23 cellular contexts compared by ENCODE assay signal in the genomic region with DNA sequence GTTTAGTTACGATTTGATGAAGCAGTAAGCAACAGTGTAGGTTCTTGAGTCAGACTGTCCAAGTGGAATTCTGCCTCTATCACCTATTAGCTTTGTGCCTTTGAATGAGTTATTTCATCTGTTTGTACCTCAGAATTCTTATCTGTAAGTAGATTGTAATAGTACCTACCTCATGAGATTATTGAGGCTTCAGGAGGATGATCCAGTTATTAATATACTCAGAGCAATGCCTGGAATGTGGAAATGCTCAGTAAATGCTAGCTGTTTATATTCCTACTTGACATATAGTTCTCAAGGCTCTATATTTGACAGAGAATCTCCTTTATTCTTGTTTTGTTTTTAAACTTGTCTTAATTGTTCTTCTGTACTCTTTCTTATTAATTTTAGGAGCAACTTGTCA.
DNase-seq lines count a peak whose midpoint lies in the region; ATAC-seq, FAIRE-seq and TF ChIP-seq lines count a peak whose summit lies in the region.
"Had no signal": no experiment of that assay in that cellular context is flagged by ENCODE, and none has a peak within 500 bp of the region (broad histone marks: within the 10 kb centered on the region; RNA-seq: fewer than 3 reads in every experiment).

No MANE protein-coding gene starts in this region.

- H3K4me2 ChIP-seq in SK-N-SH, result no peak overlapping the region
- H3K4me2 ChIP-seq in astrocyte (ENCODE audit: low read length), result no peak overlapping the region
- no peak overlapping the region for H3K4me2 ChIP-seq in mesenchymal stem cell (ENCODE audit: low read length, poor library complexity, severe bottlenecking)
- H3K4me2 ChIP-seq in HepG2 (ENCODE audit: low read depth, low read length), result no peak overlapping the region
- H3K4me2 ChIP-seq: BLaER1 treated with 17β-estradiol and CSF1 and Interleukin-3, amounts not matched to agents 10 nM and 100 nM; GM23338; KMS-11 had no signal

- no peak overlapping the region for H2BK5ac ChIP-seq in mesenchymal stem cell (ENCODE audit: low read depth, low read length, poor library complexity, severe bottlenecking)

- H3K27ac Mint-ChIP-seq in HFFc6, result peak overlapping the region; percentile 28; the same call in 1 of the 2 replicates
- no peak overlapping the region for H3K27ac Mint-ChIP-seq in astrocyte (ENCODE audit: unreplicated experiment)
- no peak overlapping the region for H3K27ac Mint-ChIP-seq in WTC11
- H3K27ac Mint-ChIP-seq: GM23338 had no signal

- WGBS in SK-N-SH (ENCODE audit: low lambda C conversion rate), result 100% methylated on average over 1 of the region's 1 CpG
- 100% methylated on average over 1 of the region's 1 CpG for WGBS in mesenchymal stem cell
- WGBS in HepG2 (ENCODE audit: low lambda C conversion rate), result 100% methylated on average over 1 of the region's 1 CpG

- no peak overlapping the region; a peak in 1 of 4 replicates for H3K27ac ChIP-seq in SK-N-SH (ENCODE audit: low read depth in 2 of 2, low read length in 1 of 2)
- no peak overlapping the region for H3K27ac ChIP-seq in astrocyte (ENCODE audit: low read depth, low read length)
- peak overlapping the region; percentile 4 for H3K27ac ChIP-seq in mesenchymal stem cell (ENCODE audit: low read length, poor library complexity, severe bottlenecking)
- H3K27ac ChIP-seq in HepG2 (ENCODE audit: extremely low read length, insufficient read depth, low read length), result no peak overlapping the region
- no peak overlapping the region for H3K27ac ChIP-seq in breast epithelium
- H3K27ac ChIP-seq: 22Rv1; BLaER1 treated with 17β-estradiol and CSF1 and Interleukin-3, amounts not matched to agents 10 nM and 100 nM; KMS-11 had no signal

- H3K14ac ChIP-seq in mesenchymal stem cell (ENCODE audit: low read length in 2 of 2), result no peak overlapping the region

- H3K9ac ChIP-seq in SK-N-SH (no peak overlapping the region), astrocyte (ENCODE audit: low read length) (no peak overlapping the region), mesenchymal stem cell (ENCODE audit: low read length) (no peak overlapping the region), HepG2 (ENCODE audit: insufficient read depth, low read depth, low read length) (no peak overlapping the region)
- H3K9ac ChIP-seq: BLaER1 treated with 17β-estradiol and CSF1 and Interleukin-3, amounts not matched to agents 10 nM and 100 nM; KMS-11 had no signal

- no peak overlapping the region for H4K91ac ChIP-seq in mesenchymal stem cell (ENCODE audit: low read length)

- no peaks in the 10 kb centered on the region for H3K9me3 ChIP-seq in SK-N-SH
- H3K9me3 ChIP-seq in astrocyte (ENCODE audit: insufficient read depth, low read depth, low read length), result no peaks in the 10 kb centered on the region
- H3K9me3 ChIP-seq in mesenchymal stem cell (ENCODE audit: control insufficient read depth, low read length), result no peaks in the 10 kb centered on the region
- no peaks in the 10 kb centered on the region for H3K9me3 ChIP-seq in HepG2 (ENCODE audit: low read length)
- no peaks in the 10 kb centered on the region for H3K9me3 ChIP-seq in breast epithelium
- H3K9me3 ChIP-seq: BLaER1 treated with 17β-estradiol and CSF1 and Interleukin-3, amounts not matched to agents 10 nM and 100 nM; Caco-2; HAP-1 had no signal

- TF ChIP-seq POLR2A in HepG2 (IDR thresholded peaks at IDR 0.05; ENCODE audit: insufficient read depth in 1 of 2, low read depth in 2 of 2, low read length in 2 of 2), result no peak
- TF ChIP-seq POLR2A in breast epithelium (IDR thresholded peaks at IDR 0.05), result no peak

- H2AK5ac ChIP-seq in mesenchymal stem cell (ENCODE audit: low read length, severe bottlenecking), result no peak overlapping the region

- no peaks in the 10 kb centered on the region for H3K79me1 ChIP-seq in mesenchymal stem cell (replicated peaks; ENCODE audit: low read length, poor library complexity, severe bottlenecking)

- H3K4me1 Mint-ChIP-seq in HFFc6 (ENCODE audit: low read depth) (peaks cover 25% of the 10 kb centered on the region), astrocyte (ENCODE audit: low read depth, unreplicated experiment) (peaks cover 4% of the 10 kb centered on the region), WTC11 (peaks cover under 1% of the 10 kb centered on the region)

- H4K20me1 ChIP-seq in SK-N-SH (ENCODE audit: insufficient read depth) (no peaks in the 10 kb centered on the region), astrocyte (ENCODE audit: insufficient read depth, low read length) (no peaks in the 10 kb centered on the region), HepG2 (ENCODE audit: insufficient read depth, low read length) (no peaks in the 10 kb centered on the region)
- H4K20me1 ChIP-seq: BLaER1 treated with 17β-estradiol and CSF1 and Interleukin-3, amounts not matched to agents 10 nM and 100 nM had no signal

- no peak overlapping the region for H3K23ac ChIP-seq in mesenchymal stem cell (ENCODE audit: low read length in 2 of 2)

- ATAC-seq in SK-N-SH treated with all-trans-retinoic acid at 6 μM for 48 hours (peak; percentile 72), HepG2 (no peak), WTC11 (no peak)
- ATAC-seq: GM23338 had no signal

- H2AFZ ChIP-seq in SK-N-SH (ENCODE audit: low read depth), result no peak overlapping the region
- no peak overlapping the region for H2AFZ ChIP-seq in astrocyte (ENCODE audit: low read depth, low read length)
- H2AFZ ChIP-seq in mesenchymal stem cell (ENCODE audit: low read depth, low read length), result no peak overlapping the region
- H2AFZ ChIP-seq in HepG2 (ENCODE audit: low read length), result no peak overlapping the region
- H2AFZ ChIP-seq: GM23338 had no signal

- no peaks in the 10 kb centered on the region for H3K27me3 ChIP-seq in SK-N-SH (ENCODE audit: insufficient read depth)
- H3K27me3 ChIP-seq in astrocyte (ENCODE audit: insufficient read depth, low read length), result no peaks in the 10 kb centered on the region
- H3K27me3 ChIP-seq in mesenchymal stem cell (ENCODE audit: control insufficient read depth in 1 of 2, insufficient read depth in 1 of 2, low read length in 2 of 2), result no peaks in the 10 kb centered on the region
- H3K27me3 ChIP-seq in HepG2 (ENCODE audit: control insufficient read depth in 1 of 2, insufficient read depth in 2 of 2, low read length in 2 of 2), result no peaks in the 10 kb centered on the region
- H3K27me3 ChIP-seq in breast epithelium, result no peaks in the 10 kb centered on the region
- H3K27me3 ChIP-seq: BLaER1 treated with 17β-estradiol and CSF1 and Interleukin-3, amounts not matched to agents 10 nM and 100 nM had no signal

- H3K4me3 ChIP-seq in SK-N-SH (ENCODE audit: low read depth in 2 of 2, low read length in 1 of 2) (no peak overlapping the region), astrocyte (ENCODE audit: insufficient read depth, low read depth, low read length) (no peak overlapping the region), mesenchymal stem cell (ENCODE audit: insufficient read depth in 1 of 2, low read depth in 1 of 2, low read length in 2 of 2) (no peak overlapping the region), HepG2 (replicated peaks in 1 of 3; ENCODE audit: insufficient read depth in 1 of 3, low read depth in 2 of 3, low read length in 3 of 3) (no peak overlapping the region), breast epithelium (no peak overlapping the region)
- H3K4me3 ChIP-seq: BLaER1 treated with 17β-estradiol and CSF1 and Interleukin-3, amounts not matched to agents 10 nM and 100 nM; GM23338; HAP-1 had no signal

- no peak for DNase-seq in SK-N-SH
- DNase-seq in HFFc6, result no peak
- DNase-seq in astrocyte (ENCODE audit: low read depth), result peak; percentile 20
- no peak for DNase-seq in mesenchymal stem cell
- DNase-seq in HepG2 (ENCODE audit: low spot score), result no peak
- no peak for DNase-seq in breast epithelium (ENCODE audit: low spot score in 2 of 2)
- no peak for DNase-seq in WTC11 (ENCODE audit: low spot score)
- DNase-seq: Caco-2; CD4-positive, alpha-beta memory T cell; DND-41; NCI-H1092 treated with DMSO at 0.1 percent for 48 hours; NCI-H1436 treated with DMSO at 0.1 percent for 48 hours; NCI-H2029; NCI-H2227 treated with DMSO at 0.1 percent for 48 hours; NCI-H510A; SIG-M5 had no signal

- H3K36me3 Mint-ChIP-seq in HFFc6 (ENCODE audit: low read depth) (peaks cover 7% of the 10 kb centered on the region), astrocyte (ENCODE audit: low read depth, unreplicated experiment) (peaks cover 4% of the 10 kb centered on the region), WTC11 (peaks cover 8% of the 10 kb centered on the region; the same call in 1 of the 2 replicates)

- TF ChIP-seq CTCF in SK-N-SH (IDR thresholded peaks at IDR 0.05), result no peak
- no peak for TF ChIP-seq CTCF in HFFc6 (IDR thresholded peaks at IDR 0.05)
- no peak for TF ChIP-seq CTCF in astrocyte (IDR thresholded peaks at IDR 0.05; ENCODE audit: insufficient read depth, low read depth, low read length)
- no peak for TF ChIP-seq CTCF in HepG2 (CRISPR knock-in tag; IDR thresholded peaks at IDR 0.05)
- no peak for TF ChIP-seq CTCF in breast epithelium (IDR thresholded peaks at IDR 0.05)
- TF ChIP-seq CTCF in WTC11 (IDR thresholded peaks at IDR 0.05), result no peak

- no peaks in the 10 kb centered on the region for H3K9me3 Mint-ChIP-seq in HFFc6
- no peaks in the 10 kb centered on the region for H3K9me3 Mint-ChIP-seq in astrocyte (ENCODE audit: unreplicated experiment)
- no peaks in the 10 kb centered on the region for H3K9me3 Mint-ChIP-seq in WTC11
- H3K9me3 Mint-ChIP-seq: CD4-positive, alpha-beta memory T cell; GM23338 had no signal

- H3K36me3 ChIP-seq in SK-N-SH (replicated peaks in 1 of 2; ENCODE audit: control insufficient read depth in 1 of 2, insufficient read depth in 2 of 2, low read length in 1 of 2) (peaks cover 0 to 4% of the 10 kb centered on the region in 2 experiments), astrocyte (ENCODE audit: insufficient read depth, low read length) (no peaks in the 10 kb centered on the region), mesenchymal stem cell (ENCODE audit: control insufficient read depth in 1 of 2, insufficient read depth in 2 of 2, low read depth in 1 of 2, low read length in 2 of 2) (peaks cover 0 to 3% of the 10 kb centered on the region in 2 experiments), HepG2 (replicated peaks in 1 of 2; ENCODE audit: control insufficient read depth in 1 of 2, insufficient read depth in 2 of 2, low read length in 2 of 2) (no peaks in the 10 kb centered on the region), breast epithelium (no peaks in the 10 kb centered on the region)
- H3K36me3 ChIP-seq: HAP-1 had no signal

- no peaks in the 10 kb centered on the region for H3K79me2 ChIP-seq in SK-N-SH (ENCODE audit: insufficient read depth)
- no peaks in the 10 kb centered on the region for H3K79me2 ChIP-seq in astrocyte (ENCODE audit: insufficient read depth, low read length)
- no peaks in the 10 kb centered on the region for H3K79me2 ChIP-seq in HepG2 (ENCODE audit: insufficient read depth, low read length)

- TF ChIP-seq RAD21 in SK-N-SH (IDR thresholded peaks at IDR 0.05; ENCODE audit: low read length) (no peak), HepG2 (CRISPR knock-in tag; IDR thresholded peaks at IDR 0.05) (no peak)

- no peak overlapping the region for H2BK12ac ChIP-seq in mesenchymal stem cell (ENCODE audit: low read length in 2 of 2)

- no peaks in the 10 kb centered on the region for H3K9me2 ChIP-seq in SK-N-SH

- H3K27me3 Mint-ChIP-seq in HFFc6 (ENCODE audit: insufficient read depth) (peaks cover 2% of the 10 kb centered on the region), astrocyte (ENCODE audit: low read depth, unreplicated experiment) (no peaks in the 10 kb centered on the region), WTC11 (ENCODE audit: low read depth) (no peaks in the 10 kb centered on the region)
- H3K27me3 Mint-ChIP-seq: CD4-positive, alpha-beta memory T cell had no signal

- TF ChIP-seq EP300 in SK-N-SH (IDR thresholded peaks at IDR 0.05; ENCODE audit: borderline replicate concordance in 1 of 2, low read depth in 1 of 2, low read length in 1 of 2) (no peak), HepG2 (IDR thresholded peaks at IDR 0.05; ENCODE audit: low read depth in 2 of 2, low read length in 2 of 2) (no peak), HepG2 (CRISPR knock-in tag; IDR thresholded peaks at IDR 0.05; ENCODE audit: borderline replicate concordance) (no peak)

- H3K4me3 Mint-ChIP-seq in HFFc6 (no peak overlapping the region), astrocyte (ENCODE audit: unreplicated experiment) (no peak overlapping the region), WTC11 (no peak overlapping the region)
- H3K4me3 Mint-ChIP-seq: CD4-positive, alpha-beta memory T cell; GM23338 had no signal

- BruUV-seq in HepG2 (replicated peaks; lab: Mats Ljungman, UMichigan), result no TSS peak

- peaks cover 7% of the 10 kb centered on the region for H3F3A ChIP-seq in SK-N-SH (replicated peaks; ENCODE audit: insufficient read depth)

- H4K8ac ChIP-seq in mesenchymal stem cell (ENCODE audit: low read length), result no peak overlapping the region

- in situ Hi-C loops in HepG2 (cut with HindIII; ENCODE audit: extremely low pct_ligation_motif_present, low pct_unique_long_range_greater_than_20kb), result loop anchor here (25.0 kb wide), 1 partner anchor 396 kb away; no protein-coding TSS in a partner anchor

- no peak overlapping the region for H3K4ac ChIP-seq in mesenchymal stem cell (ENCODE audit: low read depth in 1 of 2, low read length in 2 of 2)

- H2BK15ac ChIP-seq in mesenchymal stem cell (ENCODE audit: low read depth, poor library complexity, severe bottlenecking), result no peak overlapping the region

- FAIRE-seq in astrocyte (lab: Jason Lieb, UNC) (no peak), HepG2 (lab: Jason Lieb, UNC) (no peak)
- FAIRE-seq: GM12891 had no signal

- CTCF ChIA-PET in SK-N-SH (lab: Yijun Ruan, JAX), result interaction anchor here (1.1 to 1.5 kb wide), 2 partner anchors 10 to 68 kb away, joined by 3 to 4 read pairs; no protein-coding TSS in a partner anchor
- CTCF ChIA-PET in HepG2 (lab: Yijun Ruan, JAX; ENCODE audit: low intra/inter-chr PET ratio, low total read pairs), result no interaction called here
- CTCF ChIA-PET in WTC11 (lab: Charles Lee), result interaction anchor here (1.1 kb wide), 1 partner anchor 10 kb away, joined by 3 read pairs; no protein-coding TSS in a partner anchor

- H2BK120ac ChIP-seq in mesenchymal stem cell (ENCODE audit: low read depth, low read length), result no peak overlapping the region

- H3K4me1 ChIP-seq in SK-N-SH (ENCODE audit: control insufficient read depth in 1 of 2, insufficient read depth in 2 of 2, low read depth in 1 of 2, low read length in 1 of 2) (no peaks in the 10 kb centered on the region; a peak in 2 of 4 replicates), astrocyte (ENCODE audit: insufficient read depth, low read length) (no peaks in the 10 kb centered on the region), mesenchymal stem cell (ENCODE audit: control insufficient read depth, insufficient read depth, low read depth, low read length) (no peaks in the 10 kb centered on the region), HepG2 (ENCODE audit: insufficient read depth, low read length) (peaks cover 6% of the 10 kb centered on the region), breast epithelium (no peaks in the 10 kb centered on the region)

- POLR2A ChIA-PET in SK-N-SH (lab: Yijun Ruan, JAX) (no interaction called here), HepG2 (lab: Yijun Ruan, JAX) (no interaction called here), WTC11 (lab: Charles Lee) (no interaction called here)

- intact Hi-C loops in HepG2 (cut with micrococcal nuclease; ENCODE audit: unreplicated experiment), result no loop called here
- intact Hi-C loops in breast epithelium (cut with DNase I; ENCODE audit: low total_unique reads), result no loop called here

- H3K18ac ChIP-seq in mesenchymal stem cell (ENCODE audit: low read depth in 1 of 2, low read length in 2 of 2), result no peak overlapping the region
